In the genomic region with DNA sequence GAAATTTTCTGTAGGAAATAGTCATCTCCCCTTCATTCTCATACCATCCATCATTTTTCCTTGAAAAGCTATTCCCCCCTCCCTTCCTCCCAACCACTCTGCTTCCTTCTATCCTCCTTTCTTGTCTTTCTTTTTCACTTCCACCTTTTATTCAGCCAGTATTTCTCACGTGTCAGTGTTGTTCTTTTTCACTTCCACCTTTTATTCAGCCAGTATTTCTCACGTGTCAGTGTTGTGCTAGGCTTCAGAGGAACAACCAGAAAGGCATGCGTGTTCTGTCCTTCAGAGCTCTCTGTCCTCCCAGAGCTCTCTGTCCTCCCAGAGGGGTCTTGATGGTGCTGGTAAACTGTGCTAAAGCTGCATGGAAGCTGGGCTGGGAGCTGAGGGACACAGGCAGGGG, we compare ENCODE assay signal across 1 cellular context.
TF ChIP-seq lines count a peak whose summit lies in the region.

No MANE protein-coding gene starts in this region.

TF ChIP-seq in HepG2, 621 proteins besides CTCF, POLR2A, EP300 and RAD21 (continued from another document):
- TF ChIP-seq, protein P1, sequence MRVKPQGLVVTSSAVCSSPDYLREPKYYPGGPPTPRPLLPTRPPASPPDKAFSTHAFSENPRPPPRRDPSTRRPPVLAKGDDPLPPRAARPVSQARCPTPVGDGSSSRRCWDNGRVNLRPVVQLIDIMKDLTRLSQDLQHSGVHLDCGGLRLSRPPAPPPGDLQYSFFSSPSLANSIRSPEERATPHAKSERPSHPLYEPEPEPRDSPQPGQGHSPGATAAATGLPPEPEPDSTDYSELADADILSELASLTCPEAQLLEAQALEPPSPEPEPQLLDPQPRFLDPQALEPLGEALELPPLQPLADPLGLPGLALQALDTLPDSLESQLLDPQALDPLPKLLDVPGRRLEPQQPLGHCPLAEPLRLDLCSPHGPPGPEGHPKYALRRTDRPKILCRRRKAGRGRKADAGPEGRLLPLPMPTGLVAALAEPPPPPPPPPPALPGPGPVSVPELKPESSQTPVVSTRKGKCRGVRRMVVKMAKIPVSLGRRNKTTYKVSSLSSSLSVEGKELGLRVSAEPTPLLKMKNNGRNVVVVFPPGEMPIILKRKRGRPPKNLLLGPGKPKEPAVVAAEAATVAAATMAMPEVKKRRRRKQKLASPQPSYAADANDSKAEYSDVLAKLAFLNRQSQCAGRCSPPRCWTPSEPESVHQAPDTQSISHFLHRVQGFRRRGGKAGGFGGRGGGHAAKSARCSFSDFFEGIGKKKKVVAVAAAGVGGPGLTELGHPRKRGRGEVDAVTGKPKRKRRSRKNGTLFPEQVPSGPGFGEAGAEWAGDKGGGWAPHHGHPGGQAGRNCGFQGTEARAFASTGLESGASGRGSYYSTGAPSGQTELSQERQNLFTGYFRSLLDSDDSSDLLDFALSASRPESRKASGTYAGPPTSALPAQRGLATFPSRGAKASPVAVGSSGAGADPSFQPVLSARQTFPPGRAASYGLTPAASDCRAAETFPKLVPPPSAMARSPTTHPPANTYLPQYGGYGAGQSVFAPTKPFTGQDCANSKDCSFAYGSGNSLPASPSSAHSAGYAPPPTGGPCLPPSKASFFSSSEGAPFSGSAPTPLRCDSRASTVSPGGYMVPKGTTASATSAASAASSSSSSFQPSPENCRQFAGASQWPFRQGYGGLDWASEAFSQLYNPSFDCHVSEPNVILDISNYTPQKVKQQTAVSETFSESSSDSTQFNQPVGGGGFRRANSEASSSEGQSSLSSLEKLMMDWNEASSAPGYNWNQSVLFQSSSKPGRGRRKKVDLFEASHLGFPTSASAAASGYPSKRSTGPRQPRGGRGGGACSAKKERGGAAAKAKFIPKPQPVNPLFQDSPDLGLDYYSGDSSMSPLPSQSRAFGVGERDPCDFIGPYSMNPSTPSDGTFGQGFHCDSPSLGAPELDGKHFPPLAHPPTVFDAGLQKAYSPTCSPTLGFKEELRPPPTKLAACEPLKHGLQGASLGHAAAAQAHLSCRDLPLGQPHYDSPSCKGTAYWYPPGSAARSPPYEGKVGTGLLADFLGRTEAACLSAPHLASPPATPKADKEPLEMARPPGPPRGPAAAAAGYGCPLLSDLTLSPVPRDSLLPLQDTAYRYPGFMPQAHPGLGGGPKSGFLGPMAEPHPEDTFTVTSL (CRISPR knock-in tag; IDR thresholded peaks at IDR 0.05; ENCODE audit: borderline replicate concordance): no peak
